In genomic region chr4:56531149-56531770, GRCh38 we compare ENCODE assay signal across 1 cellular context.
TF ChIP-seq lines count a peak whose summit lies in the region.

No MANE protein-coding gene starts in this region.

TF ChIP-seq in HepG2, 621 proteins besides CTCF, POLR2A, EP300 and RAD21:
- TF ChIP-seq, protein P1, sequence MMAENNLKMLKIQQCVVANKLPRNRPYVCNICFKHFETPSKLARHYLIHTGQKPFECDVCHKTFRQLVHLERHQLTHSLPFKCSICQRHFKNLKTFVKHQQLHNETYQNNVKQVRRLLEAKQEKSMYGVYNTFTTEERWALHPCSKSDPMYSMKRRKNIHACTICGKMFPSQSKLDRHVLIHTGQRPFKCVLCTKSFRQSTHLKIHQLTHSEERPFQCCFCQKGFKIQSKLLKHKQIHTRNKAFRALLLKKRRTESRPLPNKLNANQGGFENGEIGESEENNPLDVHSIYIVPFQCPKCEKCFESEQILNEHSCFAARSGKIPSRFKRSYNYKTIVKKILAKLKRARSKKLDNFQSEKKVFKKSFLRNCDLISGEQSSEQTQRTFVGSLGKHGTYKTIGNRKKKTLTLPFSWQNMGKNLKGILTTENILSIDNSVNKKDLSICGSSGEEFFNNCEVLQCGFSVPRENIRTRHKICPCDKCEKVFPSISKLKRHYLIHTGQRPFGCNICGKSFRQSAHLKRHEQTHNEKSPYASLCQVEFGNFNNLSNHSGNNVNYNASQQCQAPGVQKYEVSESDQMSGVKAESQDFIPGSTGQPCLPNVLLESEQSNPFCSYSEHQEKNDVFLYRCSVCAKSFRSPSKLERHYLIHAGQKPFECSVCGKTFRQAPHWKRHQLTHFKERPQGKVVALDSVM (CRISPR knock-in tag; IDR thresholded peaks at IDR 0.05): no peak
- TF ChIP-seq MEIS2 (CRISPR knock-in tag; IDR thresholded peaks at IDR 0.05): no peak
- no peak for TF ChIP-seq PRDM15 (CRISPR knock-in tag; IDR thresholded peaks at IDR 0.05)
- no peak for TF ChIP-seq ZBTB42 (CRISPR knock-in tag; IDR thresholded peaks at IDR 0.05)
- no peak for TF ChIP-seq MTA3 (CRISPR knock-in tag; IDR thresholded peaks at IDR 0.05)
- no peak for TF ChIP-seq NFYB (CRISPR knock-in tag; IDR thresholded peaks at IDR 0.05)
- TF ChIP-seq ZNF382 (CRISPR knock-in tag; IDR thresholded peaks at IDR 0.05; ENCODE audit: borderline replicate concordance): no peak
- TF ChIP-seq AKAP8 (CRISPR knock-in tag; IDR thresholded peaks at IDR 0.05): no peak
- TF ChIP-seq, protein P2, sequence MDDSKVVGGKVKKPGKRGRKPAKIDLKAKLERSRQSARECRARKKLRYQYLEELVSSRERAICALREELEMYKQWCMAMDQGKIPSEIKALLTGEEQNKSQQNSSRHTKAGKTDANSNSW (CRISPR knock-in tag; IDR thresholded peaks at IDR 0.05; ENCODE audit: borderline replicate concordance): no peak
- TF ChIP-seq ZNF766 (CRISPR knock-in tag; IDR thresholded peaks at IDR 0.05; ENCODE audit: borderline replicate concordance): no peak
- TF ChIP-seq MZF1 (CRISPR knock-in tag; IDR thresholded peaks at IDR 0.05; ENCODE audit: borderline replicate concordance): no peak
- no peak for TF ChIP-seq ZNF589 (CRISPR knock-in tag; conservative IDR thresholded peaks at IDR 0.05)
- no peak for TF ChIP-seq ZNF121 (CRISPR knock-in tag; IDR thresholded peaks at IDR 0.05)
- no peak for TF ChIP-seq POGZ (CRISPR knock-in tag; IDR thresholded peaks at IDR 0.05)
- no peak for TF ChIP-seq ZNF234 (CRISPR knock-in tag; conservative IDR thresholded peaks at IDR 0.05)
- TF ChIP-seq ZFP82 (CRISPR knock-in tag; IDR thresholded peaks at IDR 0.05; ENCODE audit: borderline replicate concordance): no peak
- TF ChIP-seq ZNF780A (CRISPR knock-in tag; IDR thresholded peaks at IDR 0.05): no peak
